In genomic region chr6:3389390-3390167, GRCh38 we compare ENCODE assay signal across 11 cellular contexts.
DNase-seq lines count a peak whose midpoint lies in the region; ATAC-seq and TF ChIP-seq lines count a peak whose summit lies in the region.
"Had no signal": no experiment of that assay in that cellular context is flagged by ENCODE, and none has a peak within 500 bp of the region (broad histone marks: within the 10 kb centered on the region; RNA-seq: fewer than 3 reads in every experiment).

No MANE protein-coding gene starts in this region.

- no peak for TF ChIP-seq CTCF in HCT116 (IDR thresholded peaks at IDR 0.05 in 2 of 3, conservative IDR thresholded peaks at IDR 0.05 in 1 of 3; ENCODE audit: borderline replicate concordance in 1 of 3, insufficient read depth in 1 of 3, low read depth in 2 of 3, low read length in 2 of 3)

- 0 out of 2 replicates have a peak overlapping the region, but pooled peaks have one; percentile 25 for H3K9ac ChIP-seq in HCT116 (ENCODE audit: low read length)

- RAD21 ChIA-PET in HCT116 (lab: Charles Lee; ENCODE audit: low non-redundant PET in 1 of 2, low total read pairs in 2 of 2, uncharacterized antibody in 2 of 2, unreplicated experiment in 2 of 2): no interaction called here

- H3K36me3 ChIP-seq in HCT116 (ENCODE audit: control insufficient read depth in 1 of 2, insufficient read depth in 2 of 2, low read length in 2 of 2): no peaks in the 10 kb centered on the region
- H3K36me3 ChIP-seq: upper lobe of left lung had no signal

- no peaks in the 10 kb centered on the region; the same call in 1 of the 2 replicates for H3K79me2 ChIP-seq in HCT116 (ENCODE audit: insufficient read depth, low read length)

- intact Hi-C loops in HCT116 (cut with micrococcal nuclease): no loop called here

- DNase-seq in HCT116 (ENCODE audit: low read depth, low spot score) (no peak), cerebellar cortex (ENCODE audit: low spot score) (peak; percentile 28), inferior parietal cortex (ENCODE audit: extremely low spot score) (peak; percentile 73), RKO (ENCODE audit: low spot score) (no peak)
- no peak for DNase-seq in activated CD4-positive, alpha-beta T cell treated with anti-CD3 and anti-CD28 coated beads for 1 hour
- DNase-seq: activated gamma-delta T cell treated with Interleukin-2 at 50 U/mL for 16 hours, NCI-H1105, upper lobe of left lung had no signal

- H3K4me3 ChIP-seq in HCT116 (replicated peaks in 1 of 2; ENCODE audit: low read depth in 1 of 2, low read length in 2 of 2) (no peak overlapping the region), skin epidermis (no peak overlapping the region)
- H3K4me3 ChIP-seq: upper lobe of left lung had no signal

- POLR2A ChIA-PET in HCT116 (lab: Charles Lee): interaction anchor here (0.7 kb wide), 1 partner anchor 8 kb away, joined by 3 read pairs; no protein-coding TSS in a partner anchor

- no peaks in the 10 kb centered on the region; the same call in 1 of the 2 replicates for H4K20me1 ChIP-seq in HCT116 (ENCODE audit: insufficient read depth)

- no TSS peak for BruUV-seq in HCT116 (replicated peaks; lab: Mats Ljungman, UMichigan)

- H3K27ac ChIP-seq in HCT116 (ENCODE audit: low read depth, low read length) (no peak overlapping the region), skin epidermis (peak overlapping the region in 18 of 21 experiments; percentile 0 to 81 (median 65))

- peak overlapping the region; percentile 66 for H3K4me2 ChIP-seq in HCT116 (ENCODE audit: low read length)

- H3K9me3 ChIP-seq in HCT116 (ENCODE audit: control insufficient read depth in 1 of 2, insufficient read depth in 1 of 2, low read depth in 1 of 2, low read length in 2 of 2): no peaks in the 10 kb centered on the region
- H3K9me3 ChIP-seq: upper lobe of left lung had no signal

- no peak for ATAC-seq in HCT116
- no peak for ATAC-seq in GM21723 (IDR thresholded peaks at IDR 0.05; ENCODE audit: unreplicated experiment)
- no peak for ATAC-seq in HG02973 (IDR thresholded peaks at IDR 0.05; ENCODE audit: unreplicated experiment)

- H2AFZ ChIP-seq in HCT116 (ENCODE audit: low read depth, low read length, poor library complexity, severe bottlenecking): no peak overlapping the region

- CTCF ChIA-PET in HCT116 (lab: Charles Lee): interaction anchor here (1.5 to 1.6 kb wide), 2 partner anchors 9 to 21 kb away, joined by 3 to 6 read pairs; no protein-coding TSS in a partner anchor

- no peaks in the 10 kb centered on the region for H3K27me3 ChIP-seq in HCT116 (ENCODE audit: insufficient read depth, low read length)
- H3K27me3 ChIP-seq: upper lobe of left lung had no signal

- no peaks in the 10 kb centered on the region for H3K9me2 ChIP-seq in HCT116 (ENCODE audit: insufficient read depth)

- TF ChIP-seq POLR2A in HCT116 (IDR thresholded peaks at IDR 0.05; ENCODE audit: borderline replicate concordance, extremely low read depth, insufficient read depth, insufficient read length): no peak

- TF ChIP-seq RAD21 in HCT116 (IDR thresholded peaks at IDR 0.05; ENCODE audit: low read depth): no peak

- peaks cover 52 to 76% of the 10 kb centered on the region in 2 experiments for H3K4me1 ChIP-seq in HCT116 (ENCODE audit: control insufficient read depth in 1 of 2, insufficient read depth in 2 of 2, low read length in 2 of 2)

TF ChIP-seq in HCT116, 20 proteins besides CTCF, POLR2A, EP300 and RAD21:
- TF ChIP-seq SP1 (IDR thresholded peaks at IDR 0.05; ENCODE audit: low read depth) (no peak), FOSL1 (IDR thresholded peaks at IDR 0.05; ENCODE audit: low read depth) (no peak), REST (IDR thresholded peaks at IDR 0.05; ENCODE audit: low read depth) (no peak), TCF7L2 (IDR thresholded peaks at IDR 0.05; ENCODE audit: borderline replicate concordance, extremely low read depth, insufficient read depth, insufficient read length) (no peak), MAX (IDR thresholded peaks at IDR 0.05) (no peak), ZFX (IDR thresholded peaks at IDR 0.05) (no peak)

Comparison
In these comparisons a context has a peak if more than half of its experiments do, and no peak if none do; other contexts are left out.
1. DNase-seq: peak in cerebellar cortex (single experiment) and inferior parietal cortex (single experiment); none in HCT116 (single experiment), activated CD4-positive, alpha-beta T cell treated with anti-CD3 and anti-CD28 coated beads for 1 hour (single experiment) and RKO (single experiment).